ENCODE assay signal across 2 cellular contexts in the genomic region with DNA sequence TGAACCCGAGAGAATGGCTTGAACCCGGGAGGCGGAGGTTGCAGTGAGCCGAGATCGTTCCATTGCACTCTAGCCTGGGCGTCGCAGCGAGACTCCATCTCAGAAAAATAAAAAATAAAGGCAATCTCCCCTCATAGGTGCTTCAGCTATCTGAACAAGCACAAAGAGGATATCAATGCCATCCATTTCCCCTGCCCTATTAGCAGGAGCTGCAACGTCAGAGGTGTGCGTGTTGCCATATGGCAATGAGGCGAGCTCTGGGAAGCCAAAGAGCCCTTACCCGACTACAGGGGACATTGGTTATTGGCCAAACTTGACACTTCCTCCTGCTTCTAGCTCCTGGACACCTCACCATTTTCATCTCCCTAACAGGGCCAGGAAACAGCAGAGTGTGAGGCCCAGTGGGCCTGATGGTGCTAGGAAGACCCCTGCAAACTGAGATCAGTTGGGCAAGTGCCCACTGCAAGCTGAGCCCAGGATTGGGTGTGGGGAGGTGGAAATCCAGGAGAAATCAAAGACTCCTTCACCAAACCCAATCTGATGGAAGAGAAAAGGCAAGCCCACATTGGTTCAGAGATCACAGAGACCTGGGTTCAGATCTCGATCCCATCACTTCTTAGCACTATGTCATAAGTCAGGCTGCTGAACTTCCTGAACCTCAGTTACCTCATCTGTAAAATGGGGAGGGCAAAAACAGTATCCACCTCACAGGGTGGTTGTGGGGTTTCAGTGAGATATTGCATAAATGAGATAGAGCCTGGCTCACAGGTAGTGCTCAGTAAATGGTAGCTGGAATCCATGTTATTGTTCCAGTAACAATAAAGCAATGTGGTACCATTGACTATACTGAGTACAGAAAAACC.
TF ChIP-seq lines count a peak whose summit lies in the region.

No MANE protein-coding gene starts in this region.

TF ChIP-seq in HepG2, 621 proteins besides CTCF, POLR2A, EP300 and RAD21:
- peak; percentile 63; the same call in 1 of the 2 replicates for TF ChIP-seq ZNF629 (CRISPR knock-in tag; conservative IDR thresholded peaks at IDR 0.05)
- TF ChIP-seq, protein P1, sequence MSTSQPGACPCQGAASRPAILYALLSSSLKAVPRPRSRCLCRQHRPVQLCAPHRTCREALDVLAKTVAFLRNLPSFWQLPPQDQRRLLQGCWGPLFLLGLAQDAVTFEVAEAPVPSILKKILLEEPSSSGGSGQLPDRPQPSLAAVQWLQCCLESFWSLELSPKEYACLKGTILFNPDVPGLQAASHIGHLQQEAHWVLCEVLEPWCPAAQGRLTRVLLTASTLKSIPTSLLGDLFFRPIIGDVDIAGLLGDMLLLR (CRISPR knock-in tag; IDR thresholded peaks at IDR 0.05), result no peak

TF ChIP-seq in K562, 482 proteins besides CTCF, POLR2A, EP300 and RAD21:
- TF ChIP-seq CEBPB (tag; IDR thresholded peaks at IDR 0.05) (no peak), RBM25 (IDR thresholded peaks at IDR 0.05; ENCODE audit: low read depth, low read length, severe bottlenecking) (peak; percentile 65), KDM1A (IDR thresholded peaks at IDR 0.05) (no peak)
